In genomic region chr17:76872221-76872873, GRCh38 we compare ENCODE assay signal across 10 cellular contexts. TPM values are rescaled to one million over a fixed set of nuclear protein-coding genes. Genes with fewer than 3 reads are reported as not detected.
DNase-seq lines count a peak whose midpoint lies in the region; ATAC-seq, FAIRE-seq and TF ChIP-seq lines count a peak whose summit lies in the region.
"Had no signal": no experiment of that assay in that cellular context is flagged by ENCODE, and none has a peak within 500 bp of the region (broad histone marks: within the 10 kb centered on the region; RNA-seq: fewer than 3 reads in every experiment).

No MANE protein-coding gene starts in this region.

- H3K4me3 ChIP-seq in A549: 0 out of 3 replicates have a peak overlapping the region, but pooled peaks have one; percentile 13
- H3K4me3 ChIP-seq in GM23248: no peak overlapping the region
- H3K4me3 ChIP-seq in fibroblast of villous mesenchyme (ENCODE audit: low read depth, low read length): no peak overlapping the region
- H3K4me3 ChIP-seq: thoracic aorta had no signal

- POLR2A ChIA-PET in A549 (lab: Yijun Ruan, JAX): interaction anchor here (0.5 to 1.8 kb wide), 5 partner anchors 12 to 1720 kb away, joined by 4 to 12 read pairs (median 7); no protein-coding TSS in a partner anchor

- no peaks in the 10 kb centered on the region; the same call in 1 of the 2 replicates for H3F3A ChIP-seq in GM23248 (ENCODE audit: insufficient read depth)

- in situ Hi-C loops in GM23248 (cut with MboI) (no loop called here), SK-MEL-5 (cut with HindIII; ENCODE audit: low pct_unique_long_range_greater_than_20kb, low sequenced_read_pairs) (no loop called here)

- TF ChIP-seq CTCF in A549 (IDR thresholded peaks at IDR 0.05): no peak
- no peak for TF ChIP-seq CTCF in fibroblast of villous mesenchyme (IDR thresholded peaks at IDR 0.05; ENCODE audit: insufficient read depth, low read depth, low read length)

- peaks cover 54% of the 10 kb centered on the region for H3K4me1 ChIP-seq in A549
- peaks cover 28% of the 10 kb centered on the region for H3K4me1 ChIP-seq in GM23248 (ENCODE audit: insufficient read depth)

- H3K36me3 ChIP-seq in GM23248 (ENCODE audit: low read depth): no peaks in the 10 kb centered on the region
- H3K36me3 ChIP-seq: thoracic aorta had no signal

- no peaks in the 10 kb centered on the region for H4K20me1 ChIP-seq in GM23248 (ENCODE audit: insufficient read depth)

- no peak overlapping the region for H3K9ac ChIP-seq in GM23248

- H3K9me3 ChIP-seq in A549 (peaks cover 12% of the 10 kb centered on the region), GM23248 (ENCODE audit: low read depth) (no peaks in the 10 kb centered on the region)
- H3K9me3 ChIP-seq: thoracic aorta had no signal

- H3K27ac ChIP-seq in A549 (peak overlapping the region; percentile 93 to 97), GM23248 (no peak overlapping the region)
- H3K27ac ChIP-seq: thoracic aorta had no signal

- peak; percentile 77 for FAIRE-seq in A549 (lab: Jason Lieb, UNC)

- no peak for TF ChIP-seq POLR2A in A549 (IDR thresholded peaks at IDR 0.05; ENCODE audit: low read length)

- no peaks in the 10 kb centered on the region for H3K9me2 ChIP-seq in GM23248 (ENCODE audit: insufficient read depth)

- H3K4me2 ChIP-seq in A549 (peak overlapping the region; percentile 87), GM23248 (ENCODE audit: unreplicated experiment) (peak overlapping the region; percentile 41)

- H3K79me2 ChIP-seq in GM23248 (ENCODE audit: insufficient read depth): no peaks in the 10 kb centered on the region

- peak; percentile 53 to 79; a peak in 3 of 5 replicates for TF ChIP-seq EP300 in A549 (IDR thresholded peaks at IDR 0.05)

- 48% methylated on average over 14 of the region's 14 CpGs for WGBS in A549 (ENCODE audit: missing lambda C conversion rate)
- WGBS in GM23248 (ENCODE audit: low coverage in 1 of 2, low lambda C conversion rate in 2 of 2, missing lambda C conversion rate in 2 of 2), 2 experiments: 42 to 44% methylated on average over 14 of the region's 14 CpGs

- ATAC-seq in A549 (peak; percentile 61 to 75), GM19035 (IDR thresholded peaks at IDR 0.05; ENCODE audit: unreplicated experiment) (no peak), HG03457 (IDR thresholded peaks at IDR 0.05; ENCODE audit: unreplicated experiment) (no peak)

- CTCF ChIA-PET in A549 (lab: Yijun Ruan, JAX): interaction anchor here (0.6 to 10.2 kb wide), 10 partner anchors 9 to 297 kb away, joined by 3 to 776 read pairs (median 4); no protein-coding TSS in a partner anchor

- TF ChIP-seq RAD21 in A549 (conservative IDR thresholded peaks at IDR 0.05 in 1 of 2, IDR thresholded peaks at IDR 0.05 in 1 of 2): peak in 1 of 2 experiments; percentile 27; a peak in 2 of 5 replicates

- peak; percentile 89 to 92 for DNase-seq in A549 (ENCODE audit: low read depth in 1 of 2, low spot score in 1 of 2)
- DNase-seq in GM23248: peak; percentile 96
- DNase-seq in SK-MEL-5 (ENCODE audit: low read depth, low spot score): peak; percentile 100
- DNase-seq in fibroblast of villous mesenchyme (ENCODE audit: low read depth): peak; percentile 78
- DNase-seq in NOMO-1 treated with dmso at 0.1 percent for 144 hours (lab: John Stamatoyannopoulos, UW; ENCODE audit: unreplicated experiment): no peak
- DNase-seq in activated CD8-positive, alpha-beta memory T cell treated with anti-CD3 and anti-CD28 coated beads for 24 hours: no peak
- DNase-seq: NCI-H2171 treated with DMSO at 0.1 percent for 48 hours had no signal

- H3K27me3 ChIP-seq in GM23248 (replicated peaks; ENCODE audit: insufficient read depth): peaks cover 26% of the 10 kb centered on the region

- H2AFZ ChIP-seq in GM23248: no peak overlapping the region

TF ChIP-seq in A549, 52 proteins besides CTCF, POLR2A, EP300 and RAD21 (continues in another document):
- TF ChIP-seq ELK1 (IDR thresholded peaks at IDR 0.05; ENCODE audit: low read depth, low read length) (no peak), ZC3H11A (IDR thresholded peaks at IDR 0.05) (no peak), FOSB (CRISPR knock-in tag; IDR thresholded peaks at IDR 0.05) (no peak), EHMT2 (IDR thresholded peaks at IDR 0.05; ENCODE audit: low read depth) (no peak), HOXB13 (CRISPR knock-in tag; IDR thresholded peaks at IDR 0.05; ENCODE audit: low read depth) (0 out of 2 replicates have a peak, but pooled peaks have one; percentile 14), KDM1A (IDR thresholded peaks at IDR 0.05; ENCODE audit: low read depth) (no peak), NFE2L2 (conservative IDR thresholded peaks at IDR 0.05; ENCODE audit: low read length) (no peak), JUN (IDR thresholded peaks at IDR 0.05) (peak; percentile 62 to 64; a peak in 3 of 5 replicates), PHF8 (IDR thresholded peaks at IDR 0.05; ENCODE audit: borderline replicate concordance, low read depth) (no peak), FOSL2 (IDR thresholded peaks at IDR 0.05) (peak; percentile 29; the same call in 1 of the 2 replicates), FOSL2 (CRISPR knock-in tag; IDR thresholded peaks at IDR 0.05) (peak; percentile 79), CHD4 (IDR thresholded peaks at IDR 0.05; ENCODE audit: borderline replicate concordance) (no peak), HDAC2 (IDR thresholded peaks at IDR 0.05) (no peak), EHF (CRISPR knock-in tag; IDR thresholded peaks at IDR 0.05) (no peak), HEYL (CRISPR knock-in tag; IDR thresholded peaks at IDR 0.05) (no peak), GATA3 (IDR thresholded peaks at IDR 0.05; ENCODE audit: borderline replicate concordance) (peak; percentile 73), ESRRA (IDR thresholded peaks at IDR 0.05; ENCODE audit: borderline replicate concordance, low read length) (no peak), SMC3 (IDR thresholded peaks at IDR 0.05) (no peak), RNF2 (IDR thresholded peaks at IDR 0.05; ENCODE audit: borderline replicate concordance, low read depth) (no peak), ZFP36 (IDR thresholded peaks at IDR 0.05; ENCODE audit: borderline replicate concordance, partially characterized antibody) (no peak), HOXA7 (CRISPR knock-in tag; IDR thresholded peaks at IDR 0.05) (peak; percentile 43; the same call in 1 of the 2 replicates), USF2 (IDR thresholded peaks at IDR 0.05) (no peak), MAX (IDR thresholded peaks at IDR 0.05) (peak; percentile 94), CBX2 (IDR thresholded peaks at IDR 0.05; ENCODE audit: borderline replicate concordance, low read depth) (no peak), ZSCAN20 (CRISPR knock-in tag; IDR thresholded peaks at IDR 0.05) (no peak), POLR2AphosphoS2 (conservative IDR thresholded peaks at IDR 0.05; ENCODE audit: low read length) (no peak), CHD2 (IDR thresholded peaks at IDR 0.05; ENCODE audit: low read length, partially characterized antibody) (no peak), RARB (CRISPR knock-in tag; IDR thresholded peaks at IDR 0.05) (no peak), MAFK (IDR thresholded peaks at IDR 0.05; ENCODE audit: partially characterized antibody) (no peak), MAZ (IDR thresholded peaks at IDR 0.05; ENCODE audit: borderline replicate concordance, low read depth, low read length) (no peak), RFX5 (IDR thresholded peaks at IDR 0.05) (no peak), HOXB5 (CRISPR knock-in tag; IDR thresholded peaks at IDR 0.05) (peak; percentile 88), BHLHE40 (IDR thresholded peaks at IDR 0.05; ENCODE audit: low read depth, low read length) (no peak), JUNB (IDR thresholded peaks at IDR 0.05) (peak; percentile 70; the same call in 1 of the 2 replicates), CBX8 (IDR thresholded peaks at IDR 0.05) (no peak)

RNA-seq across cellular contexts. Expression of gene MGAT5B, which starts 4.1 kb away (rescaled TPM):
- polyA plus RNA-seq in A549 (2011; rRNA removed) (7.6 and 10.3 TPM in 2 replicates), A549 (2017; fragmentation: RNase III; extraction: RNeasy Plus Mini Kit Qiagen cat#74134 plus additional on column Dnase treatment) (16.2 to 22.8 TPM (median 21.7 TPM) in 3 replicates), GM23248 (2016; fragmentation: Nextera tagmentation; extraction: Ambion mirVana) (0.16 TPM in 1 of 2 replicates, not detected in the other)
- polyA plus RNA-seq in A549 (2012; cell fraction: cytosol; rRNA removed): 11.9 and 18.0 TPM in 2 replicates
- 40.3 and 50.7 TPM in 2 replicates for polyA plus RNA-seq in A549 (2012; cell fraction: nucleus; rRNA removed)
- polyA minus RNA-seq in A549 (2011; rRNA and poly(A)+ RNA removed): 11.3 and 15.5 TPM in 2 replicates
- 0.11 TPM in 1 of 2 replicates, not detected in the other for total RNA-seq in GM23248 (2014; rRNA removed; shearing (Covaris generic))
- 54.8 and 54.9 TPM in 2 replicates for total RNA-seq in SK-MEL-5 (2014; rRNA removed; shearing (Covaris generic))
- 214 and 284 TPM in 2 replicates for polyA plus RNA-seq in SK-MEL-5 (2015; cell fraction: cytosol; rRNA removed)
- 214 and 255 TPM in 2 replicates for polyA plus RNA-seq in SK-MEL-5 (2015; cell fraction: nucleus; rRNA removed)
- 0.32 and 0.43 TPM in 2 replicates for total RNA-seq in fibroblast of villous mesenchyme

Comparison
In these comparisons a context has a peak if more than half of its experiments do, and no peak if none do; other contexts are left out.
1. ATAC-seq: peak in A549 (2 of 2); none in GM19035 (single experiment) and HG03457 (single experiment).
2. DNase-seq: peak in A549 (2 of 2), GM23248 (single experiment), SK-MEL-5 (single experiment) and fibroblast of villous mesenchyme (single experiment); none in NOMO-1 treated with dmso at 0.1 percent for 144 hours (single experiment) and activated CD8-positive, alpha-beta memory T cell treated with anti-CD3 and anti-CD28 coated beads for 24 hours (single experiment).
3. RNA of gene MGAT5B, which starts 4.1 kb away (total RNA-seq): 54.8 to 54.9 TPM in SK-MEL-5; 0.32 to 0.43 TPM in fibroblast of villous mesenchyme and 0.11 TPM in GM23248; every median in the first group is over 10 times any median in the second.